ENCODE assay signal across 3 cellular contexts in the genomic region with DNA sequence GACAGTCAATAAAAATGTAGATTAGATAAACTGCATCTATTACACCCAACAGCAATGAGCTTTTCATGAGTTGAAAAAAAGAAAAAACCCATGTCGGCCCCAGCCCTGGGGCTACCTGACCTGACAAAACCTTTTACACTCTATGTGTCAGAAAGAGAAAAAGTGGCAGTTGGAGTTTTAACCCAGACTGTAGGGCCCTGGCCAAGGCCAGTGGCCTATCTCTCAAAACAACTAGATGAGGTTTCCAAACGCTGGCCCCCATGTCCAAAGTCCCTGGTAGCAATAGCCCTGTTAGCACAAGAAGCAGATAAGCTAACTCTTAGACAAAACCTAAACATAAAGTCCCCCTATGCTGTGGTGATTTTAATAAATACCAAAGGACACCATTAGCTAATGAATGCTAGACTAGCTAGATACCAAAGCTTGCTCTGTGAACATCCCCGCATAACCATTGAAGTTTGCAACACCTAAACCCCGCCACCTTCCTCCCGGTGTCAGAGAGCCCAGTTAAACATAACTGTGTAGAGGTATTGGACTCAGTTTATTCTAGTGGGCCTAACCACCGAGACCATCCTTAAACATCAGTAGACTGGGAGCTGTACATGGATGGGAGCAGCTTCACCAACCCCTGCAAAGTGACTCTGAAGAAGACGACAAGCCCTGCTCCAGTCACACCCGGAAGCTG. TPM values are rescaled to one million over a fixed set of nuclear protein-coding genes. Genes with fewer than 3 reads are reported as not detected.
"Had no signal": no experiment of that assay in that cellular context is flagged by ENCODE, and none has a peak within 500 bp of the region (broad histone marks: within the 10 kb centered on the region; RNA-seq: fewer than 3 reads in every experiment).

No MANE protein-coding gene starts in this region.

RNA-seq across cellular contexts. Expression of a gene that starts 2.8 kb away (rescaled TPM):
- total RNA-seq: osteoblast had no signal

RNA-seq across cellular contexts. Expression of a gene that starts 32.1 kb away (rescaled TPM):
- total RNA-seq: gastroesophageal sphincter, osteoblast had no signal
- polyA plus RNA-seq: immature natural killer cell had no signal
